17 cellular contexts compared by ENCODE assay signal in the genomic region with DNA sequence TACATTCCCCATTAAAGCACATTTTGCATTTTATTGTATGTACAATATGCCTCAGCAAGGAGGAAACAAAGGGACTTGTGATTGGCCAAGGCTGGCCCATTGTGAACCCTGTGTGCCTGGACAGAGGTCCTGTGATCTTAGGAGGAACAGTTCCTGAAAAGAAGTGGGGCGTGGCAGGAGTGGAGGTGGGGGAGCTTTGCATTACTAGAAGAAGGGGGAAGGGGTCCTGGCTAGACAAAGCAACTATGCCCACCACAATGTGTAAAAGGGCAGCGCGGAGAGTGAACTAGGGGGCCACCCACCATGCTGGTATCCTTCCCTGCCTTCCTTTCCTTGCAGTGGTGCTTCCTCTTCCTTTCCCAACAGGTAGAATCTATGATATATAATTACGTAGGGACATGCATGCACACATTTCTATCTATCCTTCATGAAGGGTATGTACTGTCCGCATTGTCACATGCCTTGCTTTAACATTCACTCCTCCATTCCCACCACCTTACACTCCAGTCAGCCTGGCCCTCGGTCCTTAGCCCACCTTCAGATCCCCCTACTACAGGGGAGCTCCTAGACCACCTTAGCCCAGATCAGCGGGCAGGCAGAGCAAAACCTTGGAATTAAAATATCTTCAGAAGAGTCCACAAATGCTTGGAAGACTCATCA. TPM values are rescaled to one million over a fixed set of nuclear protein-coding genes. Genes with fewer than 3 reads are reported as not detected.
DNase-seq lines count a peak whose midpoint lies in the region; ATAC-seq and TF ChIP-seq lines count a peak whose summit lies in the region.
"Had no signal": no experiment of that assay in that cellular context is flagged by ENCODE, and none has a peak within 500 bp of the region (broad histone marks: within the 10 kb centered on the region; RNA-seq: fewer than 3 reads in every experiment).

No MANE protein-coding gene starts in this region.

- ATAC-seq in GM21825 (IDR thresholded peaks at IDR 0.05; ENCODE audit: unreplicated experiment) (no peak), GM18520 (IDR thresholded peaks at IDR 0.05; ENCODE audit: unreplicated experiment) (no peak)
- ATAC-seq: GM23338, HCT116 had no signal

- no peak overlapping the region for H3K27ac ChIP-seq in neuronal stem cell (replicated peaks; ENCODE audit: low read length)
- H3K27ac ChIP-seq: C4-2B, KMS-11 had no signal

- H3K4me1 ChIP-seq in neuronal stem cell (ENCODE audit: control insufficient read depth in 2 of 2, insufficient read depth in 1 of 2, low read depth in 1 of 2, low read length in 2 of 2), result no peaks in the 10 kb centered on the region

- no peak overlapping the region for H3K4me3 ChIP-seq in neuronal stem cell (ENCODE audit: low read length in 2 of 2)
- H3K4me3 ChIP-seq: GM23338 had no signal

- peak; percentile 60 for DNase-seq in HT-29 (ENCODE audit: low spot score)
- no peak for DNase-seq in chondrocyte (ENCODE audit: low spot score)
- DNase-seq in neuronal stem cell (ENCODE audit: low spot score), result no peak
- DNase-seq in glomerular visceral epithelial cell (ENCODE audit: extremely low spot score), result no peak
- DNase-seq: AML-193; CD4-positive, alpha-beta T cell; DMS79 treated with DMSO at 0.1 percent for 48 hours; GF-D8; H7; HFFc6 had no signal

- H4K91ac ChIP-seq in neuronal stem cell (ENCODE audit: low read depth, low read length, poor library complexity), result no peak overlapping the region

- peak overlapping the region; percentile 6 for H3K27ac Mint-ChIP-seq in chondrocyte (ENCODE audit: unreplicated experiment)
- H3K27ac Mint-ChIP-seq: CD4-positive, alpha-beta T cell; GM23338; HFFc6 had no signal

- H3K9me3 Mint-ChIP-seq in chondrocyte (ENCODE audit: low read depth), result no peaks in the 10 kb centered on the region
- H3K9me3 Mint-ChIP-seq: CD4-positive, alpha-beta T cell; GM23338; HFFc6 had no signal

- H3K18ac ChIP-seq in neuronal stem cell (ENCODE audit: low read length), result no peak overlapping the region

- no CpG with 5 or more reads among the region's 7 CpGs for WGBS in neuronal stem cell (ENCODE audit: extremely low coverage in 2 of 2, insufficient read length in 2 of 2, insufficient replicate concordance in 1 of 2), 2 donors

- H3K4me2 ChIP-seq in neuronal stem cell (ENCODE audit: insufficient read depth, low read length, poor library complexity, severe bottlenecking), result no peak overlapping the region
- H3K4me2 ChIP-seq: GM23338, KMS-11 had no signal

- H3K4me1 Mint-ChIP-seq in chondrocyte (ENCODE audit: low read depth), result peaks cover 24% of the 10 kb centered on the region
- H3K4me1 Mint-ChIP-seq: GM23338 had no signal

- H3K27me3 Mint-ChIP-seq in chondrocyte (ENCODE audit: low read depth), result no peaks in the 10 kb centered on the region

- no peak overlapping the region for H3K23ac ChIP-seq in neuronal stem cell (ENCODE audit: low read depth, low read length, poor library complexity)

- no peak overlapping the region for H2AK5ac ChIP-seq in neuronal stem cell (ENCODE audit: low read depth, low read length)

- no peaks in the 10 kb centered on the region for H3K36me3 Mint-ChIP-seq in chondrocyte (ENCODE audit: low read depth)

- no peak overlapping the region for H2BK120ac ChIP-seq in neuronal stem cell (ENCODE audit: low read depth, low read length)

- no peaks in the 10 kb centered on the region for H3K9me3 ChIP-seq in neuronal stem cell (replicated peaks in 1 of 2; ENCODE audit: control insufficient read depth in 2 of 2, insufficient read depth in 1 of 2, low read depth in 1 of 2, low read length in 2 of 2)

- H3K79me1 ChIP-seq in neuronal stem cell (ENCODE audit: low read depth, low read length), result no peaks in the 10 kb centered on the region

- no peak overlapping the region for H2BK12ac ChIP-seq in neuronal stem cell (ENCODE audit: low read length)

- no peak overlapping the region for H2BK15ac ChIP-seq in neuronal stem cell (ENCODE audit: low read length)

- H3K36me3 ChIP-seq in neuronal stem cell (replicated peaks in 1 of 2; ENCODE audit: control insufficient read depth in 2 of 2, insufficient read depth in 2 of 2, low read length in 2 of 2), result peaks cover 0 to 4% of the 10 kb centered on the region in 2 donors

- TF ChIP-seq CTCF in chondrocyte (IDR thresholded peaks at IDR 0.05), result no peak

- H3K14ac ChIP-seq in neuronal stem cell (ENCODE audit: low read length), result peak overlapping the region; percentile 64

- H3K4me3 Mint-ChIP-seq in chondrocyte (ENCODE audit: unreplicated experiment), result no peak overlapping the region
- H3K4me3 Mint-ChIP-seq: CD4-positive, alpha-beta T cell; GM23338; HFFc6 had no signal

- no peak overlapping the region for H2BK5ac ChIP-seq in neuronal stem cell (ENCODE audit: low read length)

- no peak overlapping the region for H3K4ac ChIP-seq in neuronal stem cell (ENCODE audit: low read length)

- no peak overlapping the region for H3K9ac ChIP-seq in neuronal stem cell (ENCODE audit: low read depth, low read length, poor library complexity)
- H3K9ac ChIP-seq: KMS-11 had no signal

- H2AFZ ChIP-seq in neuronal stem cell (ENCODE audit: low read length), result no peak overlapping the region
- H2AFZ ChIP-seq: GM23338 had no signal

- H3K27me3 ChIP-seq in neuronal stem cell (ENCODE audit: control insufficient read depth in 3 of 3, insufficient read depth in 3 of 3, low read depth in 1 of 3, low read length in 3 of 3), result no peaks in the 10 kb centered on the region

- H4K8ac ChIP-seq in neuronal stem cell (ENCODE audit: low read depth, low read length), result no peak overlapping the region

RNA-seq across cellular contexts. Expression of a gene that starts 12.6 kb away (rescaled TPM):
- 5,686 and 5,723 TPM in 2 replicates for total RNA-seq in HT-29 (2014; rRNA removed; shearing (Covaris generic))
- total RNA-seq in chondrocyte, result 11.3 to 15.7 TPM (median 13.0 TPM) in 3 replicates
- 179 TPM for polyA plus RNA-seq in neuronal stem cell (2013, experiment 1 of 2)
- polyA plus RNA-seq in neuronal stem cell (2013, experiment 2 of 2), result 174 TPM

RNA-seq across cellular contexts. Expression of a gene that starts 43.5 kb away (rescaled TPM):
- total RNA-seq in HT-29 (2014; rRNA removed; shearing (Covaris generic)), result not detected in 2 replicates
- total RNA-seq in chondrocyte, result not detected in 3 replicates
- polyA plus RNA-seq in neuronal stem cell (2013, experiment 1 of 2), result not detected
- polyA plus RNA-seq in neuronal stem cell (2013, experiment 2 of 2), result not detected
- total RNA-seq: CD4-positive, alpha-beta T cell; GM23338; H7 had no signal
- polyA plus RNA-seq: BJ, GM23338 had no signal

RNA-seq across cellular contexts. Expression of a gene that starts 56.6 kb away (rescaled TPM):
- 9,796 and 10,041 TPM in 2 replicates for total RNA-seq in HT-29 (2014; rRNA removed; shearing (Covaris generic))
- total RNA-seq in chondrocyte, result 44.7 to 173 TPM (median 172 TPM) in 3 replicates
- 80.9 TPM for polyA plus RNA-seq in neuronal stem cell (2013, experiment 1 of 2)
- polyA plus RNA-seq in neuronal stem cell (2013, experiment 2 of 2), result 82.5 TPM

RNA-seq across cellular contexts. Expression of a gene that starts 58.2 kb away (rescaled TPM):
- not detected in 2 replicates for total RNA-seq in HT-29 (2014; rRNA removed; shearing (Covaris generic))
- 0.10 to 0.31 TPM (median 0.19 TPM) in 3 replicates for total RNA-seq in chondrocyte
- polyA plus RNA-seq in neuronal stem cell (2013, experiment 1 of 2), result not detected
- polyA plus RNA-seq in neuronal stem cell (2013, experiment 2 of 2), result not detected
- total RNA-seq: CD4-positive, alpha-beta T cell; H7; HFFc6 had no signal
- polyA plus RNA-seq: BJ, GM23338 had no signal

Comparison
In these comparisons a context has a peak if more than half of its experiments do, and no peak if none do; other contexts are left out.
1. RNA of a gene that starts 12.6 kb away (total RNA-seq): 5,686 to 5,723 TPM in HT-29; 11.3 to 15.7 TPM in chondrocyte; every median in the first group is over 100 times any median in the second.
2. RNA of a gene that starts 56.6 kb away (total RNA-seq): 9,796 to 10,041 TPM in HT-29; 44.7 to 173 TPM in chondrocyte; every median in the first group is over 10 times any median in the second.